19 cellular contexts compared by ENCODE assay signal in genomic region chr3:168081856-168082255, GRCh38. TPM values are rescaled to one million over a fixed set of nuclear protein-coding genes. Genes with fewer than 3 reads are reported as not detected.
DNase-seq lines count a peak whose midpoint lies in the region; ATAC-seq, FAIRE-seq and TF ChIP-seq lines count a peak whose summit lies in the region.
"Had no signal": no experiment of that assay in that cellular context is flagged by ENCODE, and none has a peak within 500 bp of the region (broad histone marks: within the 10 kb centered on the region; RNA-seq: fewer than 3 reads in every experiment).

No MANE protein-coding gene starts in this region.

- H3K4me3 ChIP-seq in GM23248 (no peak overlapping the region), IMR-90 (ENCODE audit: insufficient read depth, low read depth, low read length) (no peak overlapping the region), K562 (no peak overlapping the region), hepatocyte (no peak overlapping the region)
- H3K4me3 ChIP-seq in naive thymus-derived CD4-positive, alpha-beta T cell (ENCODE audit: low read length) = no peak overlapping the region
- H3K4me3 ChIP-seq: A549, GM12878, HAP-1 had no signal

- no peak overlapping the region for H3K4me2 ChIP-seq in GM23248 (ENCODE audit: unreplicated experiment)
- peak overlapping the region; percentile 13; the same call in 1 of the 2 replicates for H3K4me2 ChIP-seq in IMR-90 (ENCODE audit: low read depth, low read length)
- no peak overlapping the region for H3K4me2 ChIP-seq in K562 (ENCODE audit: insufficient read depth, low read length)
- H3K4me2 ChIP-seq in hepatocyte = no peak overlapping the region
- H3K4me2 ChIP-seq: A549 had no signal

- H3K4me1 Mint-ChIP-seq in naive thymus-derived CD4-positive, alpha-beta T cell = peaks cover 0 to 3% (median 0%) of the 10 kb centered on the region in 7 donors

- H2AFZ ChIP-seq in GM23248 = no peak overlapping the region
- no peak overlapping the region for H2AFZ ChIP-seq in IMR-90 (replicated peaks; ENCODE audit: low read length, poor library complexity)
- H2AFZ ChIP-seq in K562 (ENCODE audit: low read depth, low read length) = no peak overlapping the region
- H2AFZ ChIP-seq in hepatocyte = no peak overlapping the region

- H4K8ac ChIP-seq in IMR-90 (ENCODE audit: low read depth in 2 of 2, low read length in 2 of 2) = peak overlapping the region in 1 of 2 experiments; percentile 21; a peak in 1 of 4 replicates

- H4K5ac ChIP-seq in IMR-90 (ENCODE audit: low read depth, low read length) = no peak overlapping the region

- intact Hi-C loops in IMR-90 (cut with micrococcal nuclease) = loop anchor here (2.0 kb wide), 1 partner anchor 13 kb away; the partner anchor contains the start of gene GOLIM4
- intact Hi-C loops in K562 (cut with micrococcal nuclease) = no loop called here
- intact Hi-C loops in naive thymus-derived CD4-positive, alpha-beta T cell (cut with micrococcal nuclease) = no loop called here

- peaks cover 0 to 3% (median 0%) of the 10 kb centered on the region in 11 donors for H3K9me3 Mint-ChIP-seq in naive thymus-derived CD4-positive, alpha-beta T cell
- H3K9me3 Mint-ChIP-seq: CD4-positive, alpha-beta T cell; IgD-negative memory B cell had no signal

- no peak for TF ChIP-seq RAD21 in IMR-90 (IDR thresholded peaks at IDR 0.05; ENCODE audit: low read length)
- TF ChIP-seq RAD21 in K562 (CRISPR knock-in tag; conservative IDR thresholded peaks at IDR 0.05 in 1 of 2, IDR thresholded peaks at IDR 0.05 in 1 of 2) = no peak

- H3K9ac ChIP-seq in GM23248 = peak overlapping the region; percentile 50; the same call in 1 of the 2 replicates
- H3K9ac ChIP-seq in IMR-90 (ENCODE audit: low read depth, low read length) = no peak overlapping the region
- no peak overlapping the region for H3K9ac ChIP-seq in K562 (ENCODE audit: insufficient read depth in 1 of 2, low read depth in 2 of 2, low read length in 2 of 2)

- no peak overlapping the region for H3K56ac ChIP-seq in IMR-90 (ENCODE audit: extremely low read depth, insufficient read depth, low read length)

- H3K4me3 Mint-ChIP-seq in naive thymus-derived CD4-positive, alpha-beta T cell = no peak overlapping the region
- H3K4me3 Mint-ChIP-seq: CD4-positive, alpha-beta T cell; IgD-negative memory B cell had no signal

- no peak overlapping the region for H4K91ac ChIP-seq in IMR-90 (ENCODE audit: insufficient read depth, low read depth, low read length)

- no peak for FAIRE-seq in K562 (lab: Jason Lieb, UNC)
- FAIRE-seq: A549, GM12878, HTR-8/SVneo had no signal

- WGBS in GM23248 (ENCODE audit: low coverage in 1 of 2, low lambda C conversion rate in 2 of 2, missing lambda C conversion rate in 2 of 2), 2 experiments = 98 to 100% methylated on average over 3 of the region's 3 CpGs
- WGBS in IMR-90 (ENCODE audit: extremely low coverage in 2 of 2, insufficient read length in 1 of 2), 2 experiments = no CpG with 5 or more reads among the region's 3 CpGs
- 79% methylated on average over 3 of the region's 3 CpGs for WGBS in K562 (ENCODE audit: insufficient coverage, low coverage, missing lambda C conversion rate)
- WGBS in hepatocyte (ENCODE audit: low lambda C conversion rate, missing lambda C conversion rate) = 79% methylated on average over 3 of the region's 3 CpGs

- no peak overlapping the region for H3K27ac Mint-ChIP-seq in naive thymus-derived CD4-positive, alpha-beta T cell
- H3K27ac Mint-ChIP-seq: CD4-positive, alpha-beta T cell; IgD-negative memory B cell had no signal

- peak overlapping the region; percentile 34; the same call in 1 of the 3 replicates for H2BK15ac ChIP-seq in IMR-90 (ENCODE audit: low read depth, low read length)

- H3K36me3 Mint-ChIP-seq in naive thymus-derived CD4-positive, alpha-beta T cell = no peaks in the 10 kb centered on the region
- H3K36me3 Mint-ChIP-seq: IgD-negative memory B cell had no signal

- H3K9me1 ChIP-seq in IMR-90 (ENCODE audit: insufficient read depth, low read length) (peaks cover 23% of the 10 kb centered on the region), K562 (ENCODE audit: control insufficient read depth, insufficient read depth, low read length) (no peaks in the 10 kb centered on the region)

- H3K36me3 ChIP-seq in GM23248 (ENCODE audit: low read depth) (no peaks in the 10 kb centered on the region), IMR-90 (ENCODE audit: control insufficient read depth, insufficient read depth, low read length) (no peaks in the 10 kb centered on the region), K562 (ENCODE audit: control insufficient read depth, insufficient read depth, low read length) (peaks cover 9% of the 10 kb centered on the region), hepatocyte (replicated peaks; ENCODE audit: insufficient read depth, low read depth) (no peaks in the 10 kb centered on the region)
- no peaks in the 10 kb centered on the region for H3K36me3 ChIP-seq in naive thymus-derived CD4-positive, alpha-beta T cell (ENCODE audit: control insufficient read depth in 2 of 3, insufficient read depth in 3 of 3, low read length in 3 of 3)
- H3K36me3 ChIP-seq: HAP-1 had no signal

- peak overlapping the region; percentile 76; the same call in 1 of the 2 replicates for H3K14ac ChIP-seq in IMR-90 (replicated peaks; ENCODE audit: low read depth, low read length)

- H3F3A ChIP-seq in GM23248 (ENCODE audit: insufficient read depth) = 0 out of 2 replicates have a peak, but pooled peaks cover 4% of the 10 kb centered on the region

- no peak overlapping the region; the same call in 1 of the 2 replicates for H3K18ac ChIP-seq in IMR-90 (ENCODE audit: low read depth, low read length)

- H4K20me1 ChIP-seq in GM23248 (ENCODE audit: insufficient read depth) = no peaks in the 10 kb centered on the region
- H4K20me1 ChIP-seq in IMR-90 (ENCODE audit: insufficient read depth, low read length) = peaks cover 43% of the 10 kb centered on the region
- no peaks in the 10 kb centered on the region for H4K20me1 ChIP-seq in K562 (replicated peaks; ENCODE audit: control insufficient read depth, insufficient read depth, low read length)
- H4K20me1 ChIP-seq in hepatocyte (ENCODE audit: insufficient read depth, poor library complexity, severe bottlenecking) = peaks cover 10% of the 10 kb centered on the region

- H3K27me3 ChIP-seq in GM23248 (replicated peaks; ENCODE audit: insufficient read depth) (no peaks in the 10 kb centered on the region), IMR-90 (ENCODE audit: control insufficient read depth, insufficient read depth, low read length) (no peaks in the 10 kb centered on the region), K562 (ENCODE audit: control insufficient read depth in 2 of 2, insufficient read depth in 2 of 2, low read length in 2 of 2) (no peaks in the 10 kb centered on the region; a peak in 1 of 5 replicates), hepatocyte (no peaks in the 10 kb centered on the region)
- H3K27me3 ChIP-seq in naive thymus-derived CD4-positive, alpha-beta T cell (ENCODE audit: control insufficient read depth in 2 of 2, insufficient read depth in 2 of 2, low read length in 2 of 2) = no peaks in the 10 kb centered on the region

- H3K4ac ChIP-seq in IMR-90 (ENCODE audit: low read depth, low read length) = peak overlapping the region; percentile 40; the same call in 1 of the 2 replicates

- H2AK9ac ChIP-seq in IMR-90 (replicated peaks; ENCODE audit: low read depth, low read length, poor library complexity) = no peak overlapping the region

- no peaks in the 10 kb centered on the region for H3K9me3 ChIP-seq in GM23248 (ENCODE audit: low read depth)
- H3K9me3 ChIP-seq in IMR-90 (ENCODE audit: control insufficient read depth, insufficient read depth, low read length) = no peaks in the 10 kb centered on the region
- no peaks in the 10 kb centered on the region; the same call in 1 of the 2 replicates for H3K9me3 ChIP-seq in K562 (replicated peaks; ENCODE audit: control insufficient read depth, insufficient read depth, low read depth, low read length)
- no peaks in the 10 kb centered on the region for H3K9me3 ChIP-seq in naive thymus-derived CD4-positive, alpha-beta T cell (ENCODE audit: control insufficient read depth in 2 of 3, low read length in 3 of 3)
- no peaks in the 10 kb centered on the region for H3K9me3 ChIP-seq in hepatocyte (ENCODE audit: low read depth)
- H3K9me3 ChIP-seq: A549, Caco-2, HAP-1 had no signal

- H3K79me2 ChIP-seq in GM23248 (ENCODE audit: insufficient read depth) = peaks cover 100% of the 10 kb centered on the region
- peaks cover 97% of the 10 kb centered on the region for H3K79me2 ChIP-seq in K562 (ENCODE audit: control insufficient read depth, insufficient read depth, low read length)
- H3K79me2 ChIP-seq in hepatocyte = peaks cover 100% of the 10 kb centered on the region

- dilution Hi-C loops in IMR-90 (cut with HindIII; ENCODE audit: low sequenced_read_pairs, unreplicated experiment) = no loop called here

- ATAC-seq in IMR-90 (ENCODE audit: low read depth) (peak; percentile 19; the same call in 1 of the 2 replicates), K562 (peak; percentile 22; the same call in 1 of the 3 replicates)
- ATAC-seq in naive thymus-derived CD4-positive, alpha-beta T cell = no peak
- ATAC-seq: A549, GM12878 had no signal

- H2AK5ac ChIP-seq in IMR-90 (ENCODE audit: low read depth, low read length) = no peak overlapping the region

- H3K79me1 ChIP-seq in IMR-90 (ENCODE audit: low read depth in 1 of 2, low read length in 2 of 2) = peaks cover 15 to 67% of the 10 kb centered on the region in 2 experiments; a peak in 3 of 4 replicates

- H3K27ac ChIP-seq in GM23248 = peak overlapping the region; percentile 76
- no peak overlapping the region for H3K27ac ChIP-seq in IMR-90 (ENCODE audit: insufficient read depth, low read length)
- no peak overlapping the region for H3K27ac ChIP-seq in K562 (ENCODE audit: extremely low read depth, low read depth, low read length)
- no peak overlapping the region for H3K27ac ChIP-seq in naive thymus-derived CD4-positive, alpha-beta T cell (ENCODE audit: low read depth, low read length)
- H3K27ac ChIP-seq in hepatocyte = no peak overlapping the region
- H3K27ac ChIP-seq: 22Rv1, A549, C4-2B had no signal

- peak overlapping the region; percentile 63; the same call in 1 of the 2 replicates for H2BK20ac ChIP-seq in IMR-90 (ENCODE audit: low read depth, low read length)

- H2BK120ac ChIP-seq in IMR-90 (ENCODE audit: low read depth, low read length) = 0 out of 2 replicates have a peak overlapping the region, but pooled peaks have one; percentile 49

- in situ Hi-C loops in GM23248 (cut with MboI) = loop anchor here (25.0 kb wide), 1 partner anchor 1030 kb away; no protein-coding TSS in a partner anchor
- in situ Hi-C loops in IMR-90 (cut with MboI; ENCODE audit: low sequenced_read_pairs) = loop anchor here (25.0 kb wide), 2 partner anchors 1030 to 1680 kb away; partner anchors contain the start of genes ACTRT3, MYNN and TERC
- in situ Hi-C loops in K562 (cut with MboI) = no loop called here

- no peak for TF ChIP-seq EP300 in K562 (IDR thresholded peaks at IDR 0.05; ENCODE audit: low read length)

- DNase-seq in NCI-H82 (lab: John Stamatoyannopoulos, UW) = peak; percentile 29
- no peak for DNase-seq in NCI-H82 treated with DMSO at 0.1 percent for 48 hours (lab: John Stamatoyannopoulos, UW; ENCODE audit: unreplicated experiment)
- no peak for DNase-seq in GM23248
- DNase-seq in IMR-90 = no peak
- DNase-seq in K562 (ENCODE audit: extremely low read depth in 1 of 4, low spot score in 3 of 4) = no peak
- DNase-seq in naive thymus-derived CD4-positive, alpha-beta T cell = no peak
- no peak for DNase-seq in hepatocyte (ENCODE audit: low spot score)
- DNase-seq in DMS53 (lab: John Stamatoyannopoulos, UW) = no peak
- DNase-seq: AML-193; Caco-2; CD4-positive, alpha-beta T cell; DMS79 had no signal

- H2BK5ac ChIP-seq in IMR-90 (ENCODE audit: low read depth, low read length, poor library complexity, severe bottlenecking) = peak overlapping the region; percentile 57

- BruUV-seq in IMR-90 (replicated peaks; lab: Mats Ljungman, UMichigan) (no TSS peak), K562 (replicated peaks; lab: Mats Ljungman, UMichigan) (no TSS peak)

- POLR2A ChIA-PET in IMR-90 (lab: Charles Lee; ENCODE audit: unreplicated experiment) (no interaction called here), K562 (lab: Yijun Ruan, JAX) (interaction anchor here (0.6 to 1.8 kb wide), 3 partner anchors 12 to 83 kb away, joined by 3 to 9 read pairs (median 3); no protein-coding TSS in a partner anchor)
- POLR2A ChIA-PET in naive thymus-derived CD4-positive, alpha-beta T cell (lab: Charles Lee) = no interaction called here

- peak overlapping the region; percentile 91; the same call in 1 of the 2 replicates for H3K23ac ChIP-seq in IMR-90 (ENCODE audit: low read depth, low read length)

- CTCF ChIA-PET in IMR-90 (lab: Yijun Ruan, JAX) = interaction anchor here (1.5 kb wide), 1 partner anchor 29 kb away, joined by 5 read pairs; no protein-coding TSS in a partner anchor
- CTCF ChIA-PET in K562 (lab: Yijun Ruan, JAX; ENCODE audit: low intra/inter-chr PET ratio) = no interaction called here
- CTCF ChIA-PET in naive thymus-derived CD4-positive, alpha-beta T cell (lab: Charles Lee) = no interaction called here

- no peak for TF ChIP-seq CTCF in IMR-90 (conservative IDR thresholded peaks at IDR 0.05; ENCODE audit: low read depth, low read length)
- no peak for TF ChIP-seq CTCF in K562 (IDR thresholded peaks at IDR 0.05 in 2 of 3, conservative IDR thresholded peaks at IDR 0.05 in 1 of 3; ENCODE audit: insufficient read depth in 2 of 3, low read depth in 1 of 3, low read length in 3 of 3)
- TF ChIP-seq CTCF in hepatocyte (IDR thresholded peaks at IDR 0.05; ENCODE audit: poor library complexity) = no peak

- TF ChIP-seq POLR2A in IMR-90 (IDR thresholded peaks at IDR 0.05; ENCODE audit: low read depth, low read length) (no peak), K562 (conservative IDR thresholded peaks at IDR 0.05) (no peak)

- H3K27me3 Mint-ChIP-seq in naive thymus-derived CD4-positive, alpha-beta T cell = peaks cover 0 to 10% (median 0%) of the 10 kb centered on the region in 5 donors
- H3K27me3 Mint-ChIP-seq: CD4-positive, alpha-beta T cell; IgD-negative memory B cell had no signal

- H3K9me2 ChIP-seq in GM23248 (ENCODE audit: insufficient read depth) = no peaks in the 10 kb centered on the region
- no peaks in the 10 kb centered on the region for H3K9me2 ChIP-seq in hepatocyte (replicated peaks; ENCODE audit: insufficient read depth)

- peaks cover 35% of the 10 kb centered on the region for H3K4me1 ChIP-seq in GM23248 (ENCODE audit: insufficient read depth)
- H3K4me1 ChIP-seq in IMR-90 (ENCODE audit: control insufficient read depth, insufficient read depth, low read length) = peaks cover 14% of the 10 kb centered on the region
- H3K4me1 ChIP-seq in K562 (replicated peaks in 1 of 2; ENCODE audit: control insufficient read depth in 2 of 2, insufficient read depth in 2 of 2, low read length in 2 of 2) = peaks cover 0 to 25% of the 10 kb centered on the region in 2 experiments; a peak in 3 of 5 replicates
- H3K4me1 ChIP-seq in naive thymus-derived CD4-positive, alpha-beta T cell (ENCODE audit: control insufficient read depth in 2 of 2, insufficient read depth in 2 of 2, low read length in 2 of 2) = no peaks in the 10 kb centered on the region
- peaks cover 12% of the 10 kb centered on the region for H3K4me1 ChIP-seq in hepatocyte (ENCODE audit: insufficient read depth)
- H3K4me1 ChIP-seq: A549 had no signal

RNA-seq across cellular contexts. Expression of gene GOLIM4, which starts 13.9 kb away (rescaled TPM):
- 57.0 and 66.8 TPM in 2 replicates for total RNA-seq in GM23248 (2014; rRNA removed; shearing (Covaris generic))
- polyA plus RNA-seq in GM23248 (2016; fragmentation: Nextera tagmentation; extraction: Ambion mirVana) (84.4 TPM in 2 replicates), IMR-90 (2012; rRNA removed) (44.6 and 48.8 TPM in 2 replicates), K562 (2011; rRNA removed) (9.3 and 12.8 TPM in 2 replicates), K562 (2014; fragmentation: Illumina TruSeq; extraction: Trizol) (32.6 and 37.5 TPM in 2 replicates), K562 (2014; fragmentation: Nextera tagmentation; extraction: Ambion mirVana) (10 to 100 TPM; 11.3 to 12.0 TPM), K562 (2014; rRNA removed) (20.5 and 31.0 TPM in 2 replicates), hepatocyte (38.8 and 45.3 TPM in 2 replicates)
- total RNA-seq in IMR-90 (2012; rRNA removed) (71.2 and 90.0 TPM in 2 replicates), K562 (2014; rRNA removed) (39.4 and 43.7 TPM in 2 replicates), K562 (2014; rRNA removed; fragmentation: Illumina TruSeq; extraction: Trizol) (31.9 and 36.8 TPM in 2 replicates), K562 (2015; rRNA removed; fragmentation: Illumina TruSeq; extraction: Trizol) (36.0 TPM in 2 replicates), K562 (2021) (27.0 and 29.2 TPM in 2 replicates), hepatocyte (67.2 and 67.7 TPM in 2 replicates)
- 19.4 and 19.5 TPM in 2 replicates for polyA plus RNA-seq in IMR-90 (2012; cell fraction: cytosol; rRNA removed)
- 11.1 and 19.3 TPM in 2 replicates for polyA plus RNA-seq in IMR-90 (2012; cell fraction: nucleus; rRNA removed; ENCODE audit: low replicate concordance)
- total RNA-seq in K562 (2011; cell fraction: chromatin; rRNA removed; ENCODE audit: low replicate concordance) = 19.0 and 64.7 TPM in 2 replicates
- 22.7 and 26.3 TPM in 2 replicates for total RNA-seq in K562 (2011; cell fraction: nucleolus; rRNA removed)
- total RNA-seq in K562 (2011; cell fraction: nucleoplasm; rRNA removed) = 35.1 and 43.4 TPM in 2 replicates
- polyA plus RNA-seq in K562 (2011; cell fraction: cytosol; rRNA removed) = 7.7 and 9.2 TPM in 2 replicates
- 16.0 and 16.9 TPM in 2 replicates for polyA plus RNA-seq in K562 (2011; cell fraction: nucleus; rRNA removed)
- polyA plus RNA-seq in K562 (2012) = 29.7 TPM in 2 replicates
- polyA minus RNA-seq in K562 (2011; rRNA and poly(A)+ RNA removed) = 41.7 and 56.2 TPM in 2 replicates
- 17.6 and 25.5 TPM in 2 replicates for polyA minus RNA-seq in K562 (2011; cell fraction: cytosol; rRNA and poly(A)+ RNA removed)
- polyA minus RNA-seq in K562 (2011; cell fraction: nucleus; rRNA and poly(A)+ RNA removed) = 21.0 and 36.3 TPM in 2 replicates
- total RNA-seq in naive thymus-derived CD4-positive, alpha-beta T cell = 1 to 10 TPM in 3 of 5 experiments, under 1 TPM in 2; 0.43 to 5.5 (median 1.0) TPM
- not detected for polyA plus RNA-seq in naive thymus-derived CD4-positive, alpha-beta T cell
